Comparison of ENCODE assay signal across 8 cellular contexts in genomic region chr20:45290677-45291355, GRCh38. TPM values are rescaled to one million over a fixed set of nuclear protein-coding genes. Genes with fewer than 3 reads are reported as not detected.
DNase-seq lines count a peak whose midpoint lies in the region; ATAC-seq and TF ChIP-seq lines count a peak whose summit lies in the region.

No MANE protein-coding gene starts in this region.

- H3K9me3 ChIP-seq in CD4-positive, alpha-beta T cell (ENCODE audit: control insufficient read depth, low read length): no peaks in the 10 kb centered on the region
- peaks cover 20% of the 10 kb centered on the region for H3K9me3 ChIP-seq in endodermal cell (ENCODE audit: control insufficient read depth, low read length)

- peak; percentile 50 for ATAC-seq in CD4-positive, alpha-beta T cell (ENCODE audit: poor library complexity)
- no peak for ATAC-seq in HG03457 (IDR thresholded peaks at IDR 0.05; ENCODE audit: unreplicated experiment)

- no peak overlapping the region for H3K27ac ChIP-seq in CD4-positive, alpha-beta T cell (ENCODE audit: low read depth, low read length)
- no peak overlapping the region for H3K27ac ChIP-seq in endodermal cell (ENCODE audit: low read depth, low read length)

- H3K4me1 ChIP-seq in endodermal cell (ENCODE audit: control insufficient read depth, insufficient read depth, low read length): no peaks in the 10 kb centered on the region

- H3K9me3 Mint-ChIP-seq in CD4-positive, alpha-beta T cell: no peaks in the 10 kb centered on the region
- H3K9me3 Mint-ChIP-seq in endodermal cell: peaks cover 19% of the 10 kb centered on the region

- CTCF ChIA-PET in CD4-positive, alpha-beta T cell (lab: Charles Lee): interaction anchor here (0.7 to 2.5 kb wide), 10 partner anchors 10 to 480 kb away, joined by 3 to 9 read pairs (median 4); no protein-coding TSS in a partner anchor

- H3K27ac Mint-ChIP-seq in CD4-positive, alpha-beta T cell: no peak overlapping the region
- no peak overlapping the region for H3K27ac Mint-ChIP-seq in endodermal cell

- POLR2A ChIA-PET in CD4-positive, alpha-beta T cell (lab: Charles Lee): interaction anchor here (0.9 kb wide), 1 partner anchor 247 kb away, joined by 3 read pairs; no protein-coding TSS in a partner anchor

- 20 to 22% methylated on average over 8 of the region's 8 CpGs for WGBS in endodermal cell (ENCODE audit: insufficient coverage in 1 of 2, insufficient read length in 1 of 2), 2 experiments

- H3K36me3 Mint-ChIP-seq in CD4-positive, alpha-beta T cell (ENCODE audit: low read depth): no peaks in the 10 kb centered on the region
- no peaks in the 10 kb centered on the region for H3K36me3 Mint-ChIP-seq in endodermal cell (ENCODE audit: low read depth)

- peaks cover 59% of the 10 kb centered on the region for H3K27me3 Mint-ChIP-seq in CD4-positive, alpha-beta T cell
- peaks cover 63% of the 10 kb centered on the region for H3K27me3 Mint-ChIP-seq in endodermal cell (ENCODE audit: insufficient read depth)

- no peak overlapping the region for H3K4me3 ChIP-seq in endodermal cell (ENCODE audit: low read length)

- H3K4me1 Mint-ChIP-seq in CD4-positive, alpha-beta T cell (ENCODE audit: low read depth): no peaks in the 10 kb centered on the region
- H3K4me1 Mint-ChIP-seq in endodermal cell: peaks cover 16% of the 10 kb centered on the region

- intact Hi-C loops in CD4-positive, alpha-beta T cell (cut with DNase I, micrococcal nuclease): loop anchor here (2.0 to 5.0 kb wide), 6 partner anchors 194 to 604 kb away; partner anchors contain the start of gene PABPC1L (in 1 of the 2)

- H3K9ac ChIP-seq in endodermal cell (ENCODE audit: extremely low read depth, low read length, poor library complexity, severe bottlenecking): no peak overlapping the region

- peaks cover 23% of the 10 kb centered on the region for H3K27me3 ChIP-seq in CD4-positive, alpha-beta T cell (ENCODE audit: control insufficient read depth, insufficient read depth, low read length)
- peaks cover 32% of the 10 kb centered on the region for H3K27me3 ChIP-seq in endodermal cell (ENCODE audit: control insufficient read depth, insufficient read depth, low read length, poor library complexity, severe bottlenecking)

- H3K4me3 Mint-ChIP-seq in CD4-positive, alpha-beta T cell: no peak overlapping the region
- no peak overlapping the region for H3K4me3 Mint-ChIP-seq in endodermal cell

- DNase-seq in CD4-positive, alpha-beta T cell: peak; percentile 37 to 63 (median 52)
- peak; percentile 92 for DNase-seq in HPDE6-E6E7 (ENCODE audit: extremely low spot score)
- peak; percentile 72 to 80 for DNase-seq in NOMO-1 (lab: John Stamatoyannopoulos, UW; ENCODE audit: unreplicated experiment in 2 of 2)
- DNase-seq in activated CD8-positive, alpha-beta memory T cell treated with anti-CD3 and anti-CD28 coated beads for 4 hours (ENCODE audit: low read depth in 2 of 2): peak; percentile 32 to 41
- DNase-seq in endodermal cell: peak; percentile 95
- DNase-seq in midbrain (lab: John Stamatoyannopoulos, UW): peak; percentile 74
- DNase-seq in stimulated activated CD8-positive, alpha-beta memory T cell treated with anti-CD3 and anti-CD28 coated beads, Interleukin-4, amount 100 ng/mL, for 24 hours (ENCODE audit: low read depth): peak; percentile 38

- no peaks in the 10 kb centered on the region for H3K36me3 ChIP-seq in endodermal cell (ENCODE audit: control insufficient read depth, insufficient read depth, low read length)

- peak; percentile 71 for TF ChIP-seq CTCF in CD4-positive, alpha-beta T cell (IDR thresholded peaks at IDR 0.05)
- peak; percentile 93 for TF ChIP-seq CTCF in endodermal cell (conservative IDR thresholded peaks at IDR 0.05)

RNA-seq across cellular contexts. Expression of gene RBPJL, which starts 15.8 kb away (rescaled TPM):
- not detected for total RNA-seq in CD4-positive, alpha-beta T cell
- total RNA-seq in endodermal cell: not detected
- not detected for polyA plus RNA-seq in endodermal cell (2013, experiment 1 of 2)
- polyA plus RNA-seq in endodermal cell (2013, experiment 2 of 2): not detected

RNA-seq across cellular contexts. Expression of gene MATN4, which starts 17.3 kb away (rescaled TPM):
- not detected for total RNA-seq in CD4-positive, alpha-beta T cell
- total RNA-seq in endodermal cell: under 1 TPM; 0.20 to 0.46 TPM
- polyA plus RNA-seq in endodermal cell (2013, experiment 1 of 2): 0.50 TPM
- 0.17 TPM for polyA plus RNA-seq in endodermal cell (2013, experiment 2 of 2)

RNA-seq across cellular contexts. Expression of gene SLPI, which starts 36.5 kb away (rescaled TPM):
- not detected for total RNA-seq in CD4-positive, alpha-beta T cell
- not detected for total RNA-seq in endodermal cell
- 0.75 TPM for polyA plus RNA-seq in endodermal cell (2013, experiment 1 of 2)
- polyA plus RNA-seq in endodermal cell (2013, experiment 2 of 2): not detected

RNA-seq across cellular contexts. Expression of gene SDC4, which starts 57.4 kb away (rescaled TPM):
- total RNA-seq in CD4-positive, alpha-beta T cell: 1 to 10 TPM; 1.0 to 1.1 TPM
- 100 to 1,000 TPM in 1 of 2 donors, 10 to 100 TPM in 1; 78.0 to 118 TPM for total RNA-seq in endodermal cell
- 34.2 TPM for polyA plus RNA-seq in endodermal cell (2013, experiment 1 of 2)
- 32.7 TPM for polyA plus RNA-seq in endodermal cell (2013, experiment 2 of 2)

Comparison
In these comparisons a context has a peak if more than half of its experiments do, and no peak if none do; other contexts are left out.
1. DNase-seq: peak in every context shown above with its lines; median percentile 95 in endodermal cell; 92 in HPDE6-E6E7; 76 in NOMO-1; 74 in midbrain; 52 in CD4-positive, alpha-beta T cell; 38 in stimulated activated CD8-positive, alpha-beta memory T cell treated with anti-CD3 and anti-CD28 coated beads, Interleukin-4, amount 100 ng/mL, for 24 hours; 36 in activated CD8-positive, alpha-beta memory T cell treated with anti-CD3 and anti-CD28 coated beads for 4 hours.